In genomic region chr22:35409783-35410662, GRCh38 we compare ENCODE assay signal across 8 cellular contexts. TPM values are rescaled to one million over a fixed set of nuclear protein-coding genes. Genes with fewer than 3 reads are reported as not detected.
DNase-seq lines count a peak whose midpoint lies in the region; ATAC-seq and FAIRE-seq lines count a peak whose summit lies in the region.

No MANE protein-coding gene starts in this region.

- intact Hi-C loops in left cardiac atrium (cut with DNase I) = no loop called here

- DNase-seq in NOMO-1 treated with DMSO at 0.1 percent for 48 hours (lab: John Stamatoyannopoulos, UW; ENCODE audit: unreplicated experiment) (peak; percentile 98), left cardiac atrium (no peak), AG08396 (ENCODE audit: low spot score) (no peak), NCI-H2227 (lab: John Stamatoyannopoulos, UW; ENCODE audit: unreplicated experiment) (no peak), AG20443 (ENCODE audit: low spot score) (no peak), RCC 7860 (ENCODE audit: low spot score) (no peak)

- FAIRE-seq in RCC 7860 (lab: Jason Lieb, UNC) = no peak

- ATAC-seq in GM18508 (IDR thresholded peaks at IDR 0.05; ENCODE audit: insufficient read depth, unreplicated experiment) (peak; percentile 46), GM21786 (IDR thresholded peaks at IDR 0.05; ENCODE audit: unreplicated experiment) (peak; percentile 74), left cardiac atrium (peak; percentile 36 to 74)

RNA-seq across cellular contexts. Expression of gene MCM5, which starts 10.1 kb away (rescaled TPM):
- total RNA-seq in left cardiac atrium = 10 to 100 TPM; 11.0 to 21.9 TPM

RNA-seq across cellular contexts. Expression of gene HMOX1, which starts 29.1 kb away (rescaled TPM):
- total RNA-seq in left cardiac atrium = 10 to 100 TPM; 13.6 to 16.0 TPM
